ENCODE assay signal across 16 cellular contexts in the genomic region with DNA sequence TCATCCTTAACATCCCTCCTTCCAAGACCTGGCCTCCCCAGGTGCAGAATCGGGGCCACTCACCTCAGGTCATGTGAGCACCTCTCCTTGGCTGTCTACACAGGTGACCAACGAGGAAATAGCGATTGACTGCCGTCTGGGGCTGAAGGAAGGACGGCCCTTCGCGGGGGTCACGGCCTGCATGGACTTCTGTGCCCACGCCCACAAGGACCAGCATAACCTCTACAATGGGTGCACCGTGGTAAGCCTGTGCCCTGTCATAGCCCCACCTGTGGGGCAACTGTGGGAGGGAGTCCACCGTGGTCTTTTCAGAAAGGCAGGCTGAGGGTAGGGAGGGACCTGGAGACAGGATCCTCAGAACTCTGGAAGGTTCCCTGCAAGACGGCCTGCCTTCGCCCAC.
"Had no signal": no experiment of that assay in that cellular context is flagged by ENCODE, and none has a peak within 500 bp of the region (broad histone marks: within the 10 kb centered on the region; RNA-seq: fewer than 3 reads in every experiment).

No MANE protein-coding gene starts in this region.

- H3K9me3 Mint-ChIP-seq: natural killer cell, neural crest cell had no signal

- H3K27ac ChIP-seq: colonic mucosa, heart left ventricle, sigmoid colon, skin epidermis, suprapubic skin, tibial artery had no signal

- H3K4me3 ChIP-seq: colonic mucosa, heart left ventricle, mucosa of descending colon, sigmoid colon, skin epidermis, suprapubic skin, tibial artery had no signal

- H3K9me3 ChIP-seq: colonic mucosa, heart left ventricle, mucosa of descending colon, sigmoid colon, suprapubic skin, tibial artery had no signal

- DNase-seq: cerebellar nuclear complex; colonic mucosa; effector memory CD4-positive, alpha-beta T cell; heart left ventricle; mammary epithelial cell; mucosa of descending colon; natural killer cell; posterior cingulate gyrus; sigmoid colon; stimulated activated CD4-positive, alpha-beta T cell treated with anti-CD3 and anti-CD28 coated beads, Interleukin-12 subunit alpha, Interleukin-12 subunit beta, amount 100 ng/mL, for 4 hours; stimulated activated naive CD4-positive, alpha-beta T cell treated with Interleukin-2 at 50 U/mL for 16 hours; tibial artery had no signal

- H3K4me3 Mint-ChIP-seq: natural killer cell, neural crest cell had no signal

- H3K4me1 Mint-ChIP-seq: neural crest cell had no signal

- H3K27me3 ChIP-seq: colonic mucosa, heart left ventricle, sigmoid colon, suprapubic skin, tibial artery had no signal

- H3K4me1 ChIP-seq: colonic mucosa, heart left ventricle, sigmoid colon, suprapubic skin, tibial artery had no signal

- ATAC-seq: esophagus mucosa, heart left ventricle, mucosa of descending colon, natural killer cell had no signal
